8 cellular contexts compared by ENCODE assay signal in genomic region chr11:8962827-8963226, GRCh38. TPM values are rescaled to one million over a fixed set of nuclear protein-coding genes. Genes with fewer than 3 reads are reported as not detected.
DNase-seq lines count a peak whose midpoint lies in the region; ATAC-seq and TF ChIP-seq lines count a peak whose summit lies in the region.

No MANE protein-coding gene starts in this region.

- TF ChIP-seq CTCF in GM12865 (IDR thresholded peaks at IDR 0.05; ENCODE audit: insufficient read depth, low read depth, low read length, missing control alignments) (no peak), RWPE2 (IDR thresholded peaks at IDR 0.05; ENCODE audit: poor library complexity, severe bottlenecking) (no peak), sigmoid colon (IDR thresholded peaks at IDR 0.05) (no peak)

- peaks cover 12% of the 10 kb centered on the region for H3K4me1 ChIP-seq in RWPE2 (ENCODE audit: insufficient read depth, poor library complexity, severe bottlenecking)
- peaks cover 0 to 43% (median 42%) of the 10 kb centered on the region in 4 donors for H3K4me1 ChIP-seq in sigmoid colon

- H3K27me3 ChIP-seq in RWPE2 (ENCODE audit: insufficient read depth, poor library complexity, severe bottlenecking) (no peaks in the 10 kb centered on the region), sigmoid colon (no peaks in the 10 kb centered on the region)

- no peak for DNase-seq in GM12865 (ENCODE audit: low read depth)
- DNase-seq in RWPE2 (ENCODE audit: low spot score): no peak
- DNase-seq in epithelial cell of prostate (ENCODE audit: low read depth, low spot score): no peak
- no peak for DNase-seq in sigmoid colon
- no peak for DNase-seq in NK-92 treated with Interleukin-12 subunit alpha and Interleukin-12 subunit beta, amount 100 ng/mL, for 24 hours (lab: John Stamatoyannopoulos, UW)
- no peak for DNase-seq in D341Med (ENCODE audit: low spot score)

- 0 out of 2 replicates have a peak, but pooled peaks cover 6% of the 10 kb centered on the region for H3K36me3 ChIP-seq in RWPE2 (ENCODE audit: low read depth)
- H3K36me3 ChIP-seq in sigmoid colon: no peaks in the 10 kb centered on the region

- ATAC-seq in RWPE2 (ENCODE audit: low read depth): no peak
- ATAC-seq in GM18502 (IDR thresholded peaks at IDR 0.05; ENCODE audit: poor library complexity, unreplicated experiment): no peak
- no peak for ATAC-seq in GM18873 (IDR thresholded peaks at IDR 0.05; ENCODE audit: low FRiP score, unreplicated experiment)

- intact Hi-C loops in sigmoid colon (cut with DNase I): loop anchor here (5.0 kb wide), 3 partner anchors 91 to 281 kb away; partner anchors contain the start of genes RPL27A and TRIM66

- no peak for TF ChIP-seq POLR2A in sigmoid colon (IDR thresholded peaks at IDR 0.05)

- H3K9me3 ChIP-seq in RWPE2 (ENCODE audit: severe bottlenecking) (no peaks in the 10 kb centered on the region), sigmoid colon (no peaks in the 10 kb centered on the region)

- H3K4me3 ChIP-seq in GM12865 (ENCODE audit: low read depth, low read length) (peak overlapping the region; percentile 73), RWPE2 (ENCODE audit: severe bottlenecking) (peak overlapping the region; percentile 91), sigmoid colon (peak overlapping the region in 2 of 4 donors; percentile 86 to 91)

- no peak for TF ChIP-seq EP300 in sigmoid colon (IDR thresholded peaks at IDR 0.05)

- peak overlapping the region; percentile 76 for H3K27ac ChIP-seq in RWPE2 (ENCODE audit: poor library complexity, severe bottlenecking)
- H3K27ac ChIP-seq in epithelial cell of prostate: peak overlapping the region; percentile 88
- peak overlapping the region; percentile 92 to 98 (median 96) for H3K27ac ChIP-seq in sigmoid colon

- 6 to 32% methylated on average over 2 of the region's 2 CpGs for WGBS in sigmoid colon, 2 donors

RNA-seq across cellular contexts. Expression of gene TMEM9B, which starts 1.4 kb away (rescaled TPM):
- 10 to 100 TPM; 13.3 to 24.3 (median 20.1) TPM for total RNA-seq in sigmoid colon
- 10 to 100 TPM; 48.3 to 58.9 (median 49.8) TPM for polyA plus RNA-seq in sigmoid colon

RNA-seq across cellular contexts. Expression of gene ASCL3, which starts 20.0 kb away (rescaled TPM):
- not detected for total RNA-seq in sigmoid colon
- not detected for polyA plus RNA-seq in sigmoid colon

RNA-seq across cellular contexts. Expression of gene C11orf16, which starts 30.1 kb away (rescaled TPM):
- total RNA-seq in sigmoid colon: not detected
- polyA plus RNA-seq in sigmoid colon: not detected

RNA-seq across cellular contexts. Expression of gene NRIP3, which starts 41.0 kb away (rescaled TPM):
- 1 to 10 TPM; 2.3 to 5.3 (median 3.6) TPM for total RNA-seq in sigmoid colon
- polyA plus RNA-seq in sigmoid colon: under 1 TPM in 2 of 3 donors, not detected in 1; under 0.01 to 0.61 TPM

RNA-seq across cellular contexts. Expression of gene AKIP1, which starts 51.8 kb away (rescaled TPM):
- 10 to 100 TPM; 21.6 to 33.2 (median 26.5) TPM for total RNA-seq in sigmoid colon
- 10 to 100 TPM; 18.0 to 19.8 (median 19.3) TPM for polyA plus RNA-seq in sigmoid colon
